ENCODE assay signal across 18 cellular contexts in the genomic region with DNA sequence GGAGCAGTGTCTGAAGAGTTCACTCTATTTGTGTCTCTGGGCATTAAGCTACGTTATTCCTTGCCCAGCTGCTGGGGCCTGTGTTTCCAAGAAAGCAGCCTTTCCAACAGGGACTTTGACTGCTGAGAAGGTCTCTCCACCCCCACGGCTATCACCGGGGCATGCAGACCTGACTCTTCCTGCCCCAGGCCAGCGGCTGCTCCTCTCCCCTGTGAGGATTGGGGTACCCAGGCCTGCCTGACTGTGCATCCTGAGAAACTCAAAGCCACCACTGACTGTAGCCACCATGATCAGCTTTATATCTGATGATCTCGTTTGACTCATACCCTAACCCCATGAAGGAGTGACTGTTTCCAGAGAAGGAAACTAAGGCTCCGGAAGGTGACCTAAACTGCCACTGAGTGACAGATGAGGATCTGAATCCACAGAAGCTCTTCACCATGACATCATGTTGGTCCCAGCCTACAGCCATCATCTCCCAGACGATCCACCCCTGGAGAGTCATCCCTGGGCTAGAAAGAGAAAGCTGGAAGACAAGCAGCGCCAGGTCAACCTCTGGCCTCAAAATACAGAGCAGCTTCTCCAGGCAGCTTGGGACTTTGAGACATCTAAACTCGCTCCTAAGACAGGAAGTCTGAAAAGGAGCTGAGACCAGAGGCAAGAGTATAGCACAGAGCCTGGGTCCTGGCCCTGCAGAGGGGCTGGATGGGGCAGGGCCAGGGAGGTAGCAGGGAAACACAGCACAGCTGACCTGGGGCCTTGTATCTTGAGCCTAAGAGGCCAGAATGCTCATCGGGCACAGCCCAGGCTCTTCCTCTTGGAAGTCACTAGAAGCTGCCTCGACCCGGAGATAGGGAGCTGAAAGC.
A peak's percentile ranks its signal among the peaks of the same experiment; 100 is the strongest.
DNase-seq lines count a peak whose midpoint lies in the region; ATAC-seq and TF ChIP-seq lines count a peak whose summit lies in the region.
"Had no signal": no experiment of that assay in that cellular context is flagged by ENCODE, and none has a peak within 500 bp of the region (broad histone marks: within the 10 kb centered on the region; RNA-seq: fewer than 3 reads in every experiment).

No MANE protein-coding gene starts in this region.

- no peaks in the 10 kb centered on the region for H3K79me2 ChIP-seq in GM23248 (ENCODE audit: insufficient read depth)
- no peaks in the 10 kb centered on the region for H3K79me2 ChIP-seq in PC-9 (ENCODE audit: low read depth)

- no peak overlapping the region for H3K23ac ChIP-seq in mesenchymal stem cell (ENCODE audit: low read length in 2 of 2)

- H3K4me2 ChIP-seq in GM23248 (ENCODE audit: unreplicated experiment), result peak overlapping the region; percentile 38
- H3K4me2 ChIP-seq in mesenchymal stem cell (ENCODE audit: low read length, poor library complexity, severe bottlenecking), result no peak overlapping the region
- H3K4me2 ChIP-seq in PC-9, result no peak overlapping the region

- no peak overlapping the region for H2AK5ac ChIP-seq in mesenchymal stem cell (ENCODE audit: low read length, severe bottlenecking)

- H2AFZ ChIP-seq in GM23248 (peak overlapping the region; percentile 39), mesenchymal stem cell (ENCODE audit: low read depth, low read length) (no peak overlapping the region), PC-9 (no peak overlapping the region)

- H3K18ac ChIP-seq in mesenchymal stem cell (ENCODE audit: low read depth in 1 of 2, low read length in 2 of 2), result no peak overlapping the region

- H3K9ac ChIP-seq in GM23248, result no peak overlapping the region
- H3K9ac ChIP-seq in adipocyte (ENCODE audit: low read length), result no peak overlapping the region
- H3K9ac ChIP-seq in mesenchymal stem cell (ENCODE audit: low read length), result no peak overlapping the region

- H3K9me3 ChIP-seq in GM23248 (ENCODE audit: low read depth), result no peaks in the 10 kb centered on the region
- no peaks in the 10 kb centered on the region for H3K9me3 ChIP-seq in adipocyte (ENCODE audit: control insufficient read depth, low read length)
- H3K9me3 ChIP-seq in mesenchymal stem cell (ENCODE audit: control insufficient read depth, low read length), result no peaks in the 10 kb centered on the region
- H3K9me3 ChIP-seq in PC-9 (ENCODE audit: insufficient read depth, low read depth), result no peaks in the 10 kb centered on the region
- no peaks in the 10 kb centered on the region for H3K9me3 ChIP-seq in Caco-2
- H3K9me3 ChIP-seq: ascending aorta, uterus had no signal

- no peak overlapping the region for H4K91ac ChIP-seq in mesenchymal stem cell (ENCODE audit: low read length)

- H3K4me3 Mint-ChIP-seq in glutamatergic neuron (ENCODE audit: unreplicated experiment) (no peak overlapping the region), Caco-2 (ENCODE audit: unreplicated experiment) (no peak overlapping the region)
- H3K4me3 Mint-ChIP-seq: activated CD8-positive, alpha-beta T cell treated with anti-CD3 and anti-CD28 coated beads for 36 hours; stimulated activated memory B cell treated with anti-CD40 and anti-IgM and Interleukin-4, amounts not matched to agents 10 μg/mL and 1 μg/mL and 100 μg/mL, for 72 hours had no signal

- no peak for TF ChIP-seq CTCF in PC-9 (conservative IDR thresholded peaks at IDR 0.05)
- TF ChIP-seq CTCF in glutamatergic neuron (IDR thresholded peaks at IDR 0.05; ENCODE audit: partially characterized antibody, unreplicated experiment), result no peak
- TF ChIP-seq CTCF in Caco-2 (IDR thresholded peaks at IDR 0.05; ENCODE audit: insufficient read depth in 1 of 2, low read depth in 1 of 2, low read length in 1 of 2, severe bottlenecking in 1 of 2, unreplicated experiment in 1 of 2), result no peak

- H3K9me2 ChIP-seq in GM23248 (ENCODE audit: insufficient read depth) (no peaks in the 10 kb centered on the region), PC-9 (ENCODE audit: insufficient read depth) (no peaks in the 10 kb centered on the region)

- no peak overlapping the region for H4K8ac ChIP-seq in mesenchymal stem cell (ENCODE audit: low read length)

- H3K27me3 Mint-ChIP-seq in glutamatergic neuron (ENCODE audit: unreplicated experiment), result peaks cover 8% of the 10 kb centered on the region
- H3K27me3 Mint-ChIP-seq in Caco-2 (ENCODE audit: insufficient read depth, unreplicated experiment), result peaks cover 5% of the 10 kb centered on the region

- H3K27ac Mint-ChIP-seq in glutamatergic neuron (ENCODE audit: unreplicated experiment) (no peak overlapping the region), Caco-2 (ENCODE audit: unreplicated experiment) (no peak overlapping the region)
- H3K27ac Mint-ChIP-seq: activated CD8-positive, alpha-beta T cell treated with anti-CD3 and anti-CD28 coated beads for 36 hours; stimulated activated memory B cell treated with anti-CD40 and anti-IgM and Interleukin-4, amounts not matched to agents 10 μg/mL and 1 μg/mL and 100 μg/mL, for 72 hours had no signal

- H2BK12ac ChIP-seq in mesenchymal stem cell (ENCODE audit: low read length in 2 of 2), result no peak overlapping the region

- no peak overlapping the region for H2BK15ac ChIP-seq in mesenchymal stem cell (ENCODE audit: low read depth, poor library complexity, severe bottlenecking)

- H3K36me3 ChIP-seq in GM23248 (ENCODE audit: low read depth), result no peaks in the 10 kb centered on the region
- no peaks in the 10 kb centered on the region for H3K36me3 ChIP-seq in adipocyte (ENCODE audit: control insufficient read depth, insufficient read depth, low read length, severe bottlenecking)
- peaks cover 0 to 2% of the 10 kb centered on the region in 2 experiments for H3K36me3 ChIP-seq in mesenchymal stem cell (ENCODE audit: control insufficient read depth in 1 of 2, insufficient read depth in 2 of 2, low read depth in 1 of 2, low read length in 2 of 2)
- no peaks in the 10 kb centered on the region for H3K36me3 ChIP-seq in PC-9 (ENCODE audit: low read depth)
- no peaks in the 10 kb centered on the region for H3K36me3 ChIP-seq in Caco-2 (ENCODE audit: control insufficient read depth, insufficient read depth, low read length)
- H3K36me3 ChIP-seq: ascending aorta, uterus had no signal

- POLR2A ChIA-PET in PC-9 (lab: Charles Lee; ENCODE audit: unreplicated experiment) (no interaction called here), Caco-2 (lab: Charles Lee) (no interaction called here)

- H3K4me3 ChIP-seq in GM23248, result no peak overlapping the region
- no peak overlapping the region for H3K4me3 ChIP-seq in adipocyte (ENCODE audit: low read length)
- no peak overlapping the region for H3K4me3 ChIP-seq in mesenchymal stem cell (ENCODE audit: insufficient read depth in 1 of 2, low read depth in 1 of 2, low read length in 2 of 2)
- no peak overlapping the region for H3K4me3 ChIP-seq in PC-9
- H3K4me3 ChIP-seq in Caco-2 (ENCODE audit: low read depth, low read length), result no peak overlapping the region
- H3K4me3 ChIP-seq: ascending aorta, uterus had no signal

- H3K79me1 ChIP-seq in mesenchymal stem cell (replicated peaks; ENCODE audit: low read length, poor library complexity, severe bottlenecking), result no peaks in the 10 kb centered on the region

- H3K14ac ChIP-seq in mesenchymal stem cell (ENCODE audit: low read length in 2 of 2), result no peak overlapping the region

- peaks cover 20% of the 10 kb centered on the region for H3K4me1 ChIP-seq in GM23248 (ENCODE audit: insufficient read depth)
- H3K4me1 ChIP-seq in adipocyte (ENCODE audit: control insufficient read depth, insufficient read depth, low read length), result no peaks in the 10 kb centered on the region
- peaks cover 10% of the 10 kb centered on the region for H3K4me1 ChIP-seq in mesenchymal stem cell (ENCODE audit: control insufficient read depth, insufficient read depth, low read depth, low read length)
- no peaks in the 10 kb centered on the region for H3K4me1 ChIP-seq in PC-9 (replicated peaks; ENCODE audit: insufficient read depth)
- H3K4me1 ChIP-seq in Caco-2, result no peaks in the 10 kb centered on the region
- H3K4me1 ChIP-seq: ascending aorta, uterus had no signal

- intact Hi-C loops in PC-9 (cut with micrococcal nuclease; ENCODE audit: unreplicated experiment) (no loop called here), Caco-2 (cut with micrococcal nuclease; ENCODE audit: unreplicated experiment) (no loop called here)

- CTCF ChIA-PET in PC-9 (lab: Charles Lee), result no interaction called here
- CTCF ChIA-PET in Caco-2 (lab: Charles Lee), result no interaction called here

- H3K27me3 ChIP-seq in GM23248 (replicated peaks; ENCODE audit: insufficient read depth) (no peaks in the 10 kb centered on the region), adipocyte (replicated peaks; ENCODE audit: control insufficient read depth, insufficient read depth, low read length) (no peaks in the 10 kb centered on the region), mesenchymal stem cell (ENCODE audit: control insufficient read depth in 1 of 2, insufficient read depth in 1 of 2, low read length in 2 of 2) (peaks cover 0 to 5% of the 10 kb centered on the region in 2 experiments), PC-9 (ENCODE audit: insufficient read depth, low read depth) (peaks cover 44% of the 10 kb centered on the region), Caco-2 (replicated peaks; ENCODE audit: control insufficient read depth, insufficient read depth, low read length) (no peaks in the 10 kb centered on the region)
- H3K27me3 ChIP-seq: ascending aorta, uterus had no signal

- DNase-seq in AG08396 (ENCODE audit: low spot score) (peak; percentile 55), GM23248 (peak; percentile 85), adipocyte (ENCODE audit: low read depth) (peak; percentile 16), mesenchymal stem cell (peak; percentile 62), PC-9 (no peak), glutamatergic neuron (no peak), Caco-2 (no peak)
- DNase-seq: activated CD8-positive, alpha-beta T cell treated with anti-CD3 and anti-CD28 coated beads for 36 hours; activated gamma-delta T cell treated with Interleukin-2 at 50 U/mL for 16 hours; AML-193; head of caudate nucleus; kidney glomerular epithelial cell; NCI-H1694 treated with DMSO at 0.1 percent for 48 hours; nucleus accumbens; uterus had no signal

- H3F3A ChIP-seq in GM23248 (ENCODE audit: insufficient read depth) (peaks cover 13% of the 10 kb centered on the region), PC-9 (ENCODE audit: insufficient read depth, low read depth) (no peaks in the 10 kb centered on the region)

- H3K27ac ChIP-seq in GM23248 (peak overlapping the region; percentile 70), mesenchymal stem cell (ENCODE audit: low read length, poor library complexity, severe bottlenecking) (no peak overlapping the region), PC-9 (no peak overlapping the region)
- H3K27ac ChIP-seq: ascending aorta, uterus had no signal

- peaks cover 2% of the 10 kb centered on the region for H3K9me3 Mint-ChIP-seq in glutamatergic neuron (ENCODE audit: unreplicated experiment)
- H3K9me3 Mint-ChIP-seq in Caco-2 (ENCODE audit: unreplicated experiment), result no peaks in the 10 kb centered on the region
- H3K9me3 Mint-ChIP-seq: activated CD8-positive, alpha-beta T cell treated with anti-CD3 and anti-CD28 coated beads for 36 hours; stimulated activated memory B cell treated with anti-CD40 and anti-IgM and Interleukin-4, amounts not matched to agents 10 μg/mL and 1 μg/mL and 100 μg/mL, for 72 hours had no signal

- H4K20me1 ChIP-seq in GM23248 (ENCODE audit: insufficient read depth) (no peaks in the 10 kb centered on the region), PC-9 (ENCODE audit: insufficient read depth) (no peaks in the 10 kb centered on the region)

- in situ Hi-C loops in GM23248 (cut with MboI), result no loop called here

- H2BK120ac ChIP-seq in mesenchymal stem cell (ENCODE audit: low read depth, low read length), result no peak overlapping the region

- ATAC-seq in HG03135 (IDR thresholded peaks at IDR 0.05; ENCODE audit: unreplicated experiment), result no peak
- ATAC-seq: activated CD8-positive, alpha-beta T cell treated with anti-CD3 and anti-CD28 coated beads for 36 hours; stimulated activated memory B cell treated with anti-CD40 and anti-IgM and Interleukin-4, amounts not matched to agents 10 μg/mL and 1 μg/mL and 100 μg/mL, for 72 hours had no signal

- H2BK5ac ChIP-seq in mesenchymal stem cell (ENCODE audit: low read depth, low read length, poor library complexity, severe bottlenecking), result no peak overlapping the region

- H3K4me1 Mint-ChIP-seq in glutamatergic neuron (ENCODE audit: low read depth, unreplicated experiment) (peaks cover 1% of the 10 kb centered on the region), Caco-2 (ENCODE audit: low read depth, unreplicated experiment) (no peaks in the 10 kb centered on the region)
- H3K4me1 Mint-ChIP-seq: stimulated activated memory B cell treated with anti-CD40 and anti-IgM and Interleukin-4, amounts not matched to agents 10 μg/mL and 1 μg/mL and 100 μg/mL, for 72 hours had no signal

- H3K36me3 Mint-ChIP-seq in glutamatergic neuron (ENCODE audit: unreplicated experiment) (no peaks in the 10 kb centered on the region), Caco-2 (ENCODE audit: insufficient read depth, unreplicated experiment) (no peaks in the 10 kb centered on the region)
- H3K36me3 Mint-ChIP-seq: stimulated activated memory B cell treated with anti-CD40 and anti-IgM and Interleukin-4, amounts not matched to agents 10 μg/mL and 1 μg/mL and 100 μg/mL, for 72 hours had no signal

- WGBS in GM23248 (ENCODE audit: low coverage in 1 of 2, low lambda C conversion rate in 2 of 2, missing lambda C conversion rate in 2 of 2), 2 experiments, result 58 to 62% methylated on average over 11 to 12 of the region's 12 CpGs
- WGBS in mesenchymal stem cell, result 86% methylated on average over 12 of the region's 12 CpGs

- no TSS peak for BruUV-seq in PC-9 (replicated peaks; lab: Mats Ljungman, UMichigan)
- no TSS peak for BruUV-seq in Caco-2 (replicated peaks; lab: Mats Ljungman, UMichigan)

- H3K4ac ChIP-seq in mesenchymal stem cell (ENCODE audit: low read depth in 1 of 2, low read length in 2 of 2), result no peak overlapping the region

Comparison
In these comparisons a context has a peak if more than half of its experiments do, and no peak if none do; other contexts are left out.
1. DNase-seq: peak in AG08396 (single experiment), GM23248 (single experiment), adipocyte (single experiment) and mesenchymal stem cell (single experiment); none in PC-9 (0 of 2), glutamatergic neuron (single experiment) and Caco-2 (0 of 2).